Comparison of ENCODE assay signal across 15 cellular contexts in the genomic region with DNA sequence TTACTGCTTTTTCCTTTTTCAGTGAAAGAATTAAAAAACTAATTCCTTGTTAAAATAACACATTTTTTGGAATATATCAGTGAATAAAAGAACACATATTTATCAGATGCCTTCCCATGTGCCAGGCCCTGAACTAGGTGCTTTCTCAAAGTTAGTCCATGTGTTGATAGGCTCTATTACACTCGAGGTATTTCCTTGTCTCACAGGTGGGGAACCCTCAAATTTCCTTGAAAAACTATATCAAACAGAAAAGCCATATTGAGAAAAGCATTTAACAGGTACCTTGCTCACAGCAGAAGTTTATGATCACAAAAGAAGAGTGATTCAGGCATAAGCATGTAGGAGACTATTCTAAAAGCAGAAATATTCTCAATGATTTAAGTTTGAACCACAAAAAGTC.
"Had no signal": no experiment of that assay in that cellular context is flagged by ENCODE, and none has a peak within 500 bp of the region (broad histone marks: within the 10 kb centered on the region; RNA-seq: fewer than 3 reads in every experiment).

No MANE protein-coding gene starts in this region.

- H3K27me3 Mint-ChIP-seq: activated T-helper 17 cell treated with anti-CD3 and anti-CD28 coated beads, Interleukin-2, amount 50 U/mL, for 72 hours; natural killer cell treated with Interleukin-12 subunit alpha and Interleukin-12 subunit beta and Interleukin-15 and Interleukin-18, amount 100 ng/mL, for 72 hours; stimulated activated naive CD8-positive, alpha-beta T cell treated with anti-CD3 and anti-CD28 coated beads, Interleukin-15, Interleukin-2, amounts not matched to agents 100 ng/mL and 50 ng/mL, for 24 hours; T-cell had no signal

- H3K9me3 Mint-ChIP-seq: activated naive CD4-positive, alpha-beta T cell treated with anti-CD3 and anti-CD28 coated beads for 36 hours; activated T-helper 17 cell treated with anti-CD3 and anti-CD28 coated beads, Interleukin-2, amount 50 U/mL, for 72 hours; natural killer cell treated with Interleukin-12 subunit alpha and Interleukin-12 subunit beta and Interleukin-15 and Interleukin-18, amount 100 ng/mL, for 72 hours; stimulated activated naive CD8-positive, alpha-beta T cell treated with anti-CD3 and anti-CD28 coated beads, Interleukin-15, Interleukin-2, amounts not matched to agents 100 ng/mL and 50 ng/mL, for 24 hours; T-cell had no signal

- H3K4me3 Mint-ChIP-seq: activated naive CD4-positive, alpha-beta T cell treated with anti-CD3 and anti-CD28 coated beads for 36 hours; activated T-helper 17 cell treated with anti-CD3 and anti-CD28 coated beads, Interleukin-2, amount 50 U/mL, for 72 hours; natural killer cell treated with Interleukin-12 subunit alpha and Interleukin-12 subunit beta and Interleukin-15 and Interleukin-18, amount 100 ng/mL, for 72 hours; stimulated activated naive CD8-positive, alpha-beta T cell treated with anti-CD3 and anti-CD28 coated beads, Interleukin-15, Interleukin-2, amounts not matched to agents 100 ng/mL and 50 ng/mL, for 24 hours; T-cell had no signal

- H3K27ac Mint-ChIP-seq: activated naive CD4-positive, alpha-beta T cell treated with anti-CD3 and anti-CD28 coated beads for 36 hours; activated T-helper 17 cell treated with anti-CD3 and anti-CD28 coated beads, Interleukin-2, amount 50 U/mL, for 72 hours; natural killer cell treated with Interleukin-12 subunit alpha and Interleukin-12 subunit beta and Interleukin-15 and Interleukin-18, amount 100 ng/mL, for 72 hours; stimulated activated naive CD8-positive, alpha-beta T cell treated with anti-CD3 and anti-CD28 coated beads, Interleukin-15, Interleukin-2, amounts not matched to agents 100 ng/mL and 50 ng/mL, for 24 hours; T-cell had no signal

- DNase-seq: activated CD4-positive, alpha-beta T cell treated with anti-CD3 and anti-CD28 coated beads for 4 hours; activated naive CD4-positive, alpha-beta T cell treated with anti-CD3 and anti-CD28 coated beads for 36 hours; caudate nucleus; effector memory CD4-positive, alpha-beta T cell; hippocampal formation; left cardiac atrium; occipital lobe; stimulated activated CD4-positive, alpha-beta T cell treated with anti-CD3 and anti-CD28 coated beads, Interleukin-15, amount 100 ng/mL, for 24 hours; stimulated activated CD4-positive, alpha-beta T cell treated with anti-CD3 and anti-CD28 coated beads, Interleukin-4, amount 100 ng/mL, for 24 hours; T-cell; T1000; testis had no signal

- ATAC-seq: activated T-helper 17 cell treated with anti-CD3 and anti-CD28 coated beads, Interleukin-2, amount 50 U/mL, for 72 hours; left cardiac atrium; natural killer cell treated with Interleukin-12 subunit alpha and Interleukin-12 subunit beta and Interleukin-15 and Interleukin-18, amount 100 ng/mL, for 72 hours; T-cell had no signal

- H3K4me1 Mint-ChIP-seq: activated T-helper 17 cell treated with anti-CD3 and anti-CD28 coated beads, Interleukin-2, amount 50 U/mL, for 72 hours; T-cell had no signal
